In the genomic region with DNA sequence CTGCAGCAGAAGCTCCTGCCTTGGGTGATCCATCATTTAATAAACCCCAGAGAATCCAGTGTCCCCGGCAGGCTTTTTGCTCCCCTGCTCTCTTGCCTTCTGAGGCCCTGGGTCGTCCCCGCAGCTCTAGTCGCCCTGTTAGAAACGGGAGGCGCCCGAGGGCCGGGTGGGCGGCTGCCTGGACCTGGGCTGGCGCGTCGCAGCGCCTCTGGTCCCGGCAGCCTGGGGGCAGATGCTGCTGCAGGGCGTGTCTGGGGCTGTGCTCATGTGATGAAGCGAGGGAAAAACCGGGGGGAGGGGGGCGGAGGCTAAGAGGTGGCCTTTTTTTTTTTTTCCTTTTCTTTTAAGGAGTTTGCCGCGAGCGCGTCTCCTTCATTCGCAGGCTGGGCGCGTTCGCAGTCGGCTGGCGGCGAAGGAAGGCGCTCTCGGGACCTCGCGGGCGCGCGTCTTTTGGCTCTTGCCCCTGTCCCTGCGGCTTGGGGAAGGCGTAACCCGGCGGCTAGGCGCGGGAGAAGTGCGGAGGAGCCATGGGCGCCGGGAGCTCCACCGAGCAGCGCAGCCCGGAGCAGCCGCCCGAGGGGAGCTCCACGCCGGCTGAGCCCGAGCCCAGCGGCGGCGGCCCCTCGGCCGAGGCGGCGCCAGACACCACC, we compare ENCODE assay signal across 8 cellular contexts. TPM values are rescaled to one million over a fixed set of nuclear protein-coding genes. Genes with fewer than 3 reads are reported as not detected.
DNase-seq lines count a peak whose midpoint lies in the region; ATAC-seq and TF ChIP-seq lines count a peak whose summit lies in the region.

No MANE protein-coding gene starts in this region.

- peak overlapping the region; percentile 75 for H3K4me3 Mint-ChIP-seq in activated naive CD4-positive, alpha-beta T cell treated with anti-CD3 and anti-CD28 coated beads, Interleukin-2, amount 10 ng/mL, durations not matched to agents 7 days and 5 days
- H3K4me3 Mint-ChIP-seq in neural crest cell, result peak overlapping the region; percentile 99
- peak overlapping the region; percentile 96 for H3K4me3 Mint-ChIP-seq in type B pancreatic cell
- no peak overlapping the region for H3K4me3 Mint-ChIP-seq in CD8-positive, alpha-beta T cell

- peak; percentile 88 for ATAC-seq in gastroesophageal sphincter
- no peak for ATAC-seq in CD8-positive, alpha-beta T cell
- ATAC-seq in HG03565 (IDR thresholded peaks at IDR 0.05; ENCODE audit: unreplicated experiment), result no peak

- DNase-seq in GM13977 (ENCODE audit: low spot score), result peak; percentile 64
- peak; percentile 68 for DNase-seq in NCI-H1930 (lab: John Stamatoyannopoulos, UW)
- peak; percentile 44 for DNase-seq in activated naive CD4-positive, alpha-beta T cell treated with anti-CD3 and anti-CD28 coated beads, Interleukin-2, amount 10 ng/mL, durations not matched to agents 7 days and 5 days
- DNase-seq in neural crest cell (ENCODE audit: low read depth, low spot score), result peak; percentile 67
- peak; percentile 83 for DNase-seq in type B pancreatic cell (ENCODE audit: extremely low spot score, unreplicated experiment)
- no peak for DNase-seq in CD8-positive, alpha-beta T cell

- no peaks in the 10 kb centered on the region for H3K27me3 ChIP-seq in gastroesophageal sphincter
- H3K27me3 ChIP-seq in CD8-positive, alpha-beta T cell (ENCODE audit: insufficient read depth, low read length), result peaks cover 6% of the 10 kb centered on the region

- no peak for TF ChIP-seq CTCF in GM13977 (IDR thresholded peaks at IDR 0.05; ENCODE audit: extremely low read depth, insufficient read depth, missing control alignments)
- peak in 2 of 4 experiments; percentile 31 to 67 for TF ChIP-seq CTCF in gastroesophageal sphincter (IDR thresholded peaks at IDR 0.05)
- TF ChIP-seq CTCF in neural crest cell (conservative IDR thresholded peaks at IDR 0.05), result no peak
- no peak for TF ChIP-seq CTCF in type B pancreatic cell (conservative IDR thresholded peaks at IDR 0.05)
- no peak for TF ChIP-seq CTCF in CD8-positive, alpha-beta T cell (IDR thresholded peaks at IDR 0.05)

- peaks cover 0 to 32% (median 0%) of the 10 kb centered on the region in 3 donors for H3K4me1 ChIP-seq in gastroesophageal sphincter
- H3K4me1 ChIP-seq in CD8-positive, alpha-beta T cell (ENCODE audit: insufficient read depth, low read length), result no peaks in the 10 kb centered on the region

- H3K4me3 ChIP-seq in gastroesophageal sphincter, result peak overlapping the region; percentile 89 to 94
- no peak overlapping the region for H3K4me3 ChIP-seq in CD8-positive, alpha-beta T cell (ENCODE audit: low read depth, low read length)

- CTCF ChIA-PET in activated naive CD4-positive, alpha-beta T cell treated with anti-CD3 and anti-CD28 coated beads, Interleukin-2, amount 10 ng/mL, durations not matched to agents 7 days and 5 days (lab: Charles Lee), result interaction anchor here (2.2 kb wide), 1 partner anchor 84 kb away, joined by 7 read pairs; no protein-coding TSS in a partner anchor
- CTCF ChIA-PET in CD8-positive, alpha-beta T cell (lab: Charles Lee), result no interaction called here

- intact Hi-C loops in CD8-positive, alpha-beta T cell (cut with DNase I, micrococcal nuclease), result no loop called here

- POLR2A ChIA-PET in CD8-positive, alpha-beta T cell (lab: Charles Lee), result no interaction called here

- no peaks in the 10 kb centered on the region for H3K9me3 ChIP-seq in gastroesophageal sphincter
- H3K9me3 ChIP-seq in CD8-positive, alpha-beta T cell (ENCODE audit: low read length), result no peaks in the 10 kb centered on the region

- peak overlapping the region; percentile 90 to 97 (median 96) for H3K27ac ChIP-seq in gastroesophageal sphincter
- no peak overlapping the region for H3K27ac ChIP-seq in CD8-positive, alpha-beta T cell (ENCODE audit: low read depth, low read length)

- H3K9me3 Mint-ChIP-seq in activated naive CD4-positive, alpha-beta T cell treated with anti-CD3 and anti-CD28 coated beads, Interleukin-2, amount 10 ng/mL, durations not matched to agents 7 days and 5 days, result no peaks in the 10 kb centered on the region
- H3K9me3 Mint-ChIP-seq in neural crest cell, result no peaks in the 10 kb centered on the region
- H3K9me3 Mint-ChIP-seq in type B pancreatic cell, result no peaks in the 10 kb centered on the region
- H3K9me3 Mint-ChIP-seq in CD8-positive, alpha-beta T cell, result no peaks in the 10 kb centered on the region

- 0% methylated on average over 28 of the region's 60 CpGs; no CpG with 5 or more reads in 1 of the 2 donors for WGBS in gastroesophageal sphincter (ENCODE audit: low coverage in 1 of 2), 2 donors

- H3K4me1 Mint-ChIP-seq in activated naive CD4-positive, alpha-beta T cell treated with anti-CD3 and anti-CD28 coated beads, Interleukin-2, amount 10 ng/mL, durations not matched to agents 7 days and 5 days, result peaks cover 11% of the 10 kb centered on the region
- H3K4me1 Mint-ChIP-seq in neural crest cell, result peaks cover 35% of the 10 kb centered on the region
- H3K4me1 Mint-ChIP-seq in type B pancreatic cell (ENCODE audit: unreplicated experiment), result peaks cover 33% of the 10 kb centered on the region
- peaks cover 14% of the 10 kb centered on the region for H3K4me1 Mint-ChIP-seq in CD8-positive, alpha-beta T cell (ENCODE audit: low read depth)

- in situ Hi-C loops in GM13977 (cut with MboI; ENCODE audit: low pct_unique_long_range_greater_than_20kb, low sequenced_read_pairs, unreplicated experiment), result no loop called here

- no peaks in the 10 kb centered on the region for H3K36me3 ChIP-seq in gastroesophageal sphincter
- no peaks in the 10 kb centered on the region for H3K36me3 ChIP-seq in CD8-positive, alpha-beta T cell (ENCODE audit: insufficient read depth, low read length)

- H3K36me3 Mint-ChIP-seq in activated naive CD4-positive, alpha-beta T cell treated with anti-CD3 and anti-CD28 coated beads, Interleukin-2, amount 10 ng/mL, durations not matched to agents 7 days and 5 days, result no peaks in the 10 kb centered on the region
- H3K36me3 Mint-ChIP-seq in neural crest cell (ENCODE audit: low read depth) (no peaks in the 10 kb centered on the region), type B pancreatic cell (peaks cover 12% of the 10 kb centered on the region)
- no peaks in the 10 kb centered on the region for H3K36me3 Mint-ChIP-seq in CD8-positive, alpha-beta T cell

- TF ChIP-seq POLR2A in gastroesophageal sphincter (IDR thresholded peaks at IDR 0.05), result peak; percentile 87 to 91

- peaks cover 83% of the 10 kb centered on the region for H3K27me3 Mint-ChIP-seq in activated naive CD4-positive, alpha-beta T cell treated with anti-CD3 and anti-CD28 coated beads, Interleukin-2, amount 10 ng/mL, durations not matched to agents 7 days and 5 days
- H3K27me3 Mint-ChIP-seq in neural crest cell (ENCODE audit: low read depth) (peaks cover 14% of the 10 kb centered on the region), type B pancreatic cell (peaks cover 17% of the 10 kb centered on the region)
- peaks cover 55% of the 10 kb centered on the region for H3K27me3 Mint-ChIP-seq in CD8-positive, alpha-beta T cell (ENCODE audit: low read depth)

- no peak for TF ChIP-seq EP300 in gastroesophageal sphincter (IDR thresholded peaks at IDR 0.05)

- no peak overlapping the region for H3K27ac Mint-ChIP-seq in activated naive CD4-positive, alpha-beta T cell treated with anti-CD3 and anti-CD28 coated beads, Interleukin-2, amount 10 ng/mL, durations not matched to agents 7 days and 5 days
- H3K27ac Mint-ChIP-seq in neural crest cell (ENCODE audit: unreplicated experiment), result peak overlapping the region; percentile 95
- H3K27ac Mint-ChIP-seq in type B pancreatic cell, result peak overlapping the region; percentile 75
- H3K27ac Mint-ChIP-seq in CD8-positive, alpha-beta T cell, result no peak overlapping the region

RNA-seq across cellular contexts. Expression of gene AKAP12, which starts 0.4 kb away (rescaled TPM):
- total RNA-seq in gastroesophageal sphincter (100 to 1,000 TPM; 150 to 245 (median 185) TPM), neural crest cell (46.1 and 46.6 TPM in 2 replicates), type B pancreatic cell (ENCODE audit: low replicate concordance) (67.4 and 138 TPM in 2 replicates)
- total RNA-seq in CD8-positive, alpha-beta T cell, result under 1 TPM in 1 of 2 experiments, not detected in 1; 0.03 TPM

Comparison
In these comparisons a context has a peak if more than half of its experiments do, and no peak if none do; other contexts are left out.
1. DNase-seq: peak in GM13977 (single experiment), NCI-H1930 (2 of 2), activated naive CD4-positive, alpha-beta T cell treated with anti-CD3 and anti-CD28 coated beads, Interleukin-2, amount 10 ng/mL, durations not matched to agents 7 days and 5 days (single experiment), neural crest cell (single experiment) and type B pancreatic cell (single experiment); none in CD8-positive, alpha-beta T cell (0 of 7).
2. H3K27ac Mint-ChIP-seq: peak in neural crest cell (single experiment) and type B pancreatic cell (single experiment); none in activated naive CD4-positive, alpha-beta T cell treated with anti-CD3 and anti-CD28 coated beads, Interleukin-2, amount 10 ng/mL, durations not matched to agents 7 days and 5 days (single experiment) and CD8-positive, alpha-beta T cell (single experiment).
3. RNA of gene AKAP12, which starts 0.4 kb away (total RNA-seq): 150 to 245 TPM in gastroesophageal sphincter, 67.4 to 138 TPM in type B pancreatic cell and 46.1 to 46.6 TPM in neural crest cell; 0.03 TPM in CD8-positive, alpha-beta T cell; every median in the first group is over 10 times any median in the second.